Comparison of ENCODE assay signal across 9 cellular contexts in genomic region chr12:7369274-7369729, GRCh38.
DNase-seq lines count a peak whose midpoint lies in the region; ATAC-seq and TF ChIP-seq lines count a peak whose summit lies in the region.
"Had no signal": no experiment of that assay in that cellular context is flagged by ENCODE, and none has a peak within 500 bp of the region (broad histone marks: within the 10 kb centered on the region; RNA-seq: fewer than 3 reads in every experiment).

No MANE protein-coding gene starts in this region.

- WGBS in mammary epithelial cell (ENCODE audit: low coverage, missing lambda C conversion rate): 50% methylated on average over 10 of the region's 10 CpGs
- WGBS in thyroid gland, 2 donors: 82 to 85% methylated on average over 10 of the region's 10 CpGs

- peak overlapping the region; percentile 67 for H2AFZ ChIP-seq in mammary epithelial cell (ENCODE audit: low read depth, low read length)

- H3K9me3 Mint-ChIP-seq in activated CD4-positive, alpha-beta T cell treated with anti-CD3 and anti-CD28 coated beads, Interleukin-2, amount 10 ng/mL, durations not matched to agents 7 days and 5 days: no peaks in the 10 kb centered on the region
- no peaks in the 10 kb centered on the region for H3K9me3 Mint-ChIP-seq in activated CD8-positive, alpha-beta memory T cell treated with anti-CD3 and anti-CD28 coated beads, Interleukin-2, amount 10 ng/mL, durations not matched to agents 7 days and 5 days (ENCODE audit: low read depth)

- intact Hi-C loops in mammary epithelial cell (cut with micrococcal nuclease) (no loop called here), thyroid gland (cut with DNase I) (no loop called here)

- peaks cover 16% of the 10 kb centered on the region for H3K27me3 Mint-ChIP-seq in activated CD4-positive, alpha-beta T cell treated with anti-CD3 and anti-CD28 coated beads, Interleukin-2, amount 10 ng/mL, durations not matched to agents 7 days and 5 days
- H3K27me3 Mint-ChIP-seq in activated CD8-positive, alpha-beta memory T cell treated with anti-CD3 and anti-CD28 coated beads, Interleukin-2, amount 10 ng/mL, durations not matched to agents 7 days and 5 days: peaks cover 4% of the 10 kb centered on the region

- peak overlapping the region; percentile 24 for H3K4me2 ChIP-seq in mammary epithelial cell (ENCODE audit: insufficient read depth, low read depth, low read length)

- H3K4me3 ChIP-seq in mammary epithelial cell (replicated peaks in 1 of 3; ENCODE audit: insufficient read depth in 1 of 3, low read depth in 2 of 3, low read length in 3 of 3) (no peak overlapping the region), thyroid gland (replicated peaks in 1 of 3) (no peak overlapping the region)

- no peak for ATAC-seq in HG03521 (IDR thresholded peaks at IDR 0.05; ENCODE audit: unreplicated experiment)
- no peak for ATAC-seq in activated CD8-positive, alpha-beta memory T cell treated with anti-CD3 and anti-CD28 coated beads, Interleukin-2, amount 10 ng/mL, durations not matched to agents 7 days and 5 days
- ATAC-seq: naive thymus-derived CD4-positive, alpha-beta T cell had no signal

- no peaks in the 10 kb centered on the region for H3K36me3 Mint-ChIP-seq in activated CD4-positive, alpha-beta T cell treated with anti-CD3 and anti-CD28 coated beads, Interleukin-2, amount 10 ng/mL, durations not matched to agents 7 days and 5 days (ENCODE audit: low read depth)
- no peaks in the 10 kb centered on the region for H3K36me3 Mint-ChIP-seq in activated CD8-positive, alpha-beta memory T cell treated with anti-CD3 and anti-CD28 coated beads, Interleukin-2, amount 10 ng/mL, durations not matched to agents 7 days and 5 days
- H3K36me3 Mint-ChIP-seq: naive thymus-derived CD4-positive, alpha-beta T cell had no signal

- H3K4me3 Mint-ChIP-seq in activated CD4-positive, alpha-beta T cell treated with anti-CD3 and anti-CD28 coated beads, Interleukin-2, amount 10 ng/mL, durations not matched to agents 7 days and 5 days: no peak overlapping the region
- H3K4me3 Mint-ChIP-seq in activated CD8-positive, alpha-beta memory T cell treated with anti-CD3 and anti-CD28 coated beads, Interleukin-2, amount 10 ng/mL, durations not matched to agents 7 days and 5 days: no peak overlapping the region
- H3K4me3 Mint-ChIP-seq: naive thymus-derived CD4-positive, alpha-beta T cell had no signal

- H3K9ac ChIP-seq in mammary epithelial cell (ENCODE audit: insufficient read depth, low read length): no peak overlapping the region

- no peaks in the 10 kb centered on the region for H3K79me2 ChIP-seq in mammary epithelial cell (ENCODE audit: insufficient read depth, low read length)

- no TSS peak for BruUV-seq in mammary epithelial cell (replicated peaks; lab: Mats Ljungman, UMichigan)

- in situ Hi-C loops in mammary epithelial cell (cut with MboI; ENCODE audit: low sequenced_read_pairs in 2 of 2): no loop called here

- dilution Hi-C loops in mammary epithelial cell (cut with HindIII; ENCODE audit: low sequenced_read_pairs): no loop called here

- H4K20me1 ChIP-seq in mammary epithelial cell (ENCODE audit: insufficient read depth, low read length): no peaks in the 10 kb centered on the region

- H3K27ac ChIP-seq in mammary epithelial cell (ENCODE audit: insufficient read depth, low read depth, low read length) (no peak overlapping the region), thyroid gland (no peak overlapping the region)

- POLR2A ChIA-PET in activated CD4-positive, alpha-beta T cell treated with anti-CD3 and anti-CD28 coated beads, Interleukin-2, amount 10 ng/mL, durations not matched to agents 7 days and 5 days (lab: Charles Lee): no interaction called here

- H3K36me3 ChIP-seq in mammary epithelial cell (ENCODE audit: insufficient read depth, low read length) (no peaks in the 10 kb centered on the region), thyroid gland (no peaks in the 10 kb centered on the region)

- CTCF ChIA-PET in mammary epithelial cell (lab: Charles Lee; ENCODE audit: low non-redundant PET): no interaction called here
- CTCF ChIA-PET in activated CD4-positive, alpha-beta T cell treated with anti-CD3 and anti-CD28 coated beads, Interleukin-2, amount 10 ng/mL, durations not matched to agents 7 days and 5 days (lab: Charles Lee): no interaction called here
- CTCF ChIA-PET in activated CD8-positive, alpha-beta memory T cell treated with anti-CD3 and anti-CD28 coated beads, Interleukin-2, amount 10 ng/mL, durations not matched to agents 7 days and 5 days (lab: Charles Lee): no interaction called here

- H3K27me3 ChIP-seq in mammary epithelial cell (ENCODE audit: insufficient read depth, low read length): no peaks in the 10 kb centered on the region
- H3K27me3 ChIP-seq in thyroid gland: no peaks in the 10 kb centered on the region

- H3K9me3 ChIP-seq in mammary epithelial cell (replicated peaks; ENCODE audit: insufficient read depth, low read length) (no peaks in the 10 kb centered on the region), thyroid gland (no peaks in the 10 kb centered on the region)

- DNase-seq in NCI-H748 (lab: John Stamatoyannopoulos, UW; ENCODE audit: unreplicated experiment): peak; percentile 29
- DNase-seq in NCI-H748 treated with DMSO at 0.1 percent for 48 hours (lab: John Stamatoyannopoulos, UW): no peak
- DNase-seq in HT1080 (ENCODE audit: low read depth): peak; percentile 66
- DNase-seq in mammary epithelial cell: peak; percentile 40
- peak; percentile 2 to 3 for DNase-seq in thyroid gland
- DNase-seq in activated CD4-positive, alpha-beta T cell treated with anti-CD3 and anti-CD28 coated beads, Interleukin-2, amount 10 ng/mL, durations not matched to agents 7 days and 5 days: no peak
- no peak for DNase-seq in activated CD8-positive, alpha-beta memory T cell treated with anti-CD3 and anti-CD28 coated beads, Interleukin-2, amount 10 ng/mL, durations not matched to agents 7 days and 5 days
- DNase-seq: naive thymus-derived CD4-positive, alpha-beta T cell had no signal

- H3K4me1 Mint-ChIP-seq in activated CD4-positive, alpha-beta T cell treated with anti-CD3 and anti-CD28 coated beads, Interleukin-2, amount 10 ng/mL, durations not matched to agents 7 days and 5 days: no peaks in the 10 kb centered on the region
- no peaks in the 10 kb centered on the region for H3K4me1 Mint-ChIP-seq in activated CD8-positive, alpha-beta memory T cell treated with anti-CD3 and anti-CD28 coated beads, Interleukin-2, amount 10 ng/mL, durations not matched to agents 7 days and 5 days
- H3K4me1 Mint-ChIP-seq: naive thymus-derived CD4-positive, alpha-beta T cell had no signal

- peaks cover 7% of the 10 kb centered on the region for H3K4me1 ChIP-seq in mammary epithelial cell (ENCODE audit: insufficient read depth, low read length)
- no peaks in the 10 kb centered on the region for H3K4me1 ChIP-seq in thyroid gland

- H3K27ac Mint-ChIP-seq in activated CD4-positive, alpha-beta T cell treated with anti-CD3 and anti-CD28 coated beads, Interleukin-2, amount 10 ng/mL, durations not matched to agents 7 days and 5 days: no peak overlapping the region
- H3K27ac Mint-ChIP-seq in activated CD8-positive, alpha-beta memory T cell treated with anti-CD3 and anti-CD28 coated beads, Interleukin-2, amount 10 ng/mL, durations not matched to agents 7 days and 5 days: no peak overlapping the region
- H3K27ac Mint-ChIP-seq: naive thymus-derived CD4-positive, alpha-beta T cell had no signal

- no peak for TF ChIP-seq POLR2A in thyroid gland (IDR thresholded peaks at IDR 0.05)

- TF ChIP-seq CTCF in mammary epithelial cell (conservative IDR thresholded peaks at IDR 0.05 in 1 of 2, IDR thresholded peaks at IDR 0.05 in 1 of 2; ENCODE audit: extremely low read depth in 1 of 2, insufficient read depth in 1 of 2, low read depth in 1 of 2, low read length in 2 of 2): no peak
- TF ChIP-seq CTCF in thyroid gland (IDR thresholded peaks at IDR 0.05): no peak

Comparison
In these comparisons a context has a peak if more than half of its experiments do, and no peak if none do; other contexts are left out.
1. DNase-seq: peak in NCI-H748 (single experiment), HT1080 (single experiment), mammary epithelial cell (single experiment) and thyroid gland (2 of 2); none in NCI-H748 treated with DMSO at 0.1 percent for 48 hours (single experiment), activated CD4-positive, alpha-beta T cell treated with anti-CD3 and anti-CD28 coated beads, Interleukin-2, amount 10 ng/mL, durations not matched to agents 7 days and 5 days (single experiment) and activated CD8-positive, alpha-beta memory T cell treated with anti-CD3 and anti-CD28 coated beads, Interleukin-2, amount 10 ng/mL, durations not matched to agents 7 days and 5 days (single experiment).